ENCODE assay signal across 1 cellular context in genomic region chr20:44572551-44573500, GRCh38.
A peak's percentile ranks its signal among the peaks of the same experiment; 100 is the strongest.
TF ChIP-seq lines count a peak whose summit lies in the region.

No MANE protein-coding gene starts in this region.

TF ChIP-seq in HEK293, 187 proteins besides CTCF, POLR2A, EP300 and RAD21 (continued from another document and continues in another):
- TF ChIP-seq ZSCAN18 (tag by site-specific recombination; IDR thresholded peaks at IDR 0.05) (no peak), KLF10 (tag by site-specific recombination; IDR thresholded peaks at IDR 0.05) (no peak), ZNF18 (tag by site-specific recombination; IDR thresholded peaks at IDR 0.05) (no peak), PRDM2 (tag by site-specific recombination; IDR thresholded peaks at IDR 0.05; ENCODE audit: borderline replicate concordance) (no peak), ZNF324 (tag by site-specific recombination; IDR thresholded peaks at IDR 0.05) (no peak), ZNF791 (tag by site-specific recombination; IDR thresholded peaks at IDR 0.05) (no peak), ZNF416 (tag by site-specific recombination; IDR thresholded peaks at IDR 0.05) (no peak), ZNF202 (tag by site-specific recombination; IDR thresholded peaks at IDR 0.05; ENCODE audit: borderline replicate concordance) (no peak), KLF7 (tag by site-specific recombination; IDR thresholded peaks at IDR 0.05; ENCODE audit: borderline replicate concordance) (no peak), ZNF341 (tag by site-specific recombination; IDR thresholded peaks at IDR 0.05; ENCODE audit: low read depth) (peak; percentile 33; the same call in 1 of the 2 replicates), REST (tag by site-specific recombination; IDR thresholded peaks at IDR 0.05) (no peak), MYNN (tag by site-specific recombination; IDR thresholded peaks at IDR 0.05; ENCODE audit: borderline replicate concordance) (no peak), ZNF391 (tag by site-specific recombination; IDR thresholded peaks at IDR 0.05; ENCODE audit: borderline replicate concordance, low read depth) (no peak), ZNF302 (tag by site-specific recombination; IDR thresholded peaks at IDR 0.05; ENCODE audit: low read depth) (no peak), ZNF16 (tag by site-specific recombination; IDR thresholded peaks at IDR 0.05; ENCODE audit: low read depth) (no peak), SP7 (tag by site-specific recombination; IDR thresholded peaks at IDR 0.05) (no peak), ZNF549 (tag by site-specific recombination; IDR thresholded peaks at IDR 0.05) (no peak), ZNF510 (tag by site-specific recombination; IDR thresholded peaks at IDR 0.05; ENCODE audit: insufficient replicate concordance) (no peak), KLF17 (tag by site-specific recombination; IDR thresholded peaks at IDR 0.05) (no peak)
- TF ChIP-seq, protein P1, sequence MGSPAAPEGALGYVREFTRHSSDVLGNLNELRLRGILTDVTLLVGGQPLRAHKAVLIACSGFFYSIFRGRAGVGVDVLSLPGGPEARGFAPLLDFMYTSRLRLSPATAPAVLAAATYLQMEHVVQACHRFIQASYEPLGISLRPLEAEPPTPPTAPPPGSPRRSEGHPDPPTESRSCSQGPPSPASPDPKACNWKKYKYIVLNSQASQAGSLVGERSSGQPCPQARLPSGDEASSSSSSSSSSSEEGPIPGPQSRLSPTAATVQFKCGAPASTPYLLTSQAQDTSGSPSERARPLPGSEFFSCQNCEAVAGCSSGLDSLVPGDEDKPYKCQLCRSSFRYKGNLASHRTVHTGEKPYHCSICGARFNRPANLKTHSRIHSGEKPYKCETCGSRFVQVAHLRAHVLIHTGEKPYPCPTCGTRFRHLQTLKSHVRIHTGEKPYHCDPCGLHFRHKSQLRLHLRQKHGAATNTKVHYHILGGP (tag by site-specific recombination; IDR thresholded peaks at IDR 0.05): no peak
- TF ChIP-seq, protein P2, sequence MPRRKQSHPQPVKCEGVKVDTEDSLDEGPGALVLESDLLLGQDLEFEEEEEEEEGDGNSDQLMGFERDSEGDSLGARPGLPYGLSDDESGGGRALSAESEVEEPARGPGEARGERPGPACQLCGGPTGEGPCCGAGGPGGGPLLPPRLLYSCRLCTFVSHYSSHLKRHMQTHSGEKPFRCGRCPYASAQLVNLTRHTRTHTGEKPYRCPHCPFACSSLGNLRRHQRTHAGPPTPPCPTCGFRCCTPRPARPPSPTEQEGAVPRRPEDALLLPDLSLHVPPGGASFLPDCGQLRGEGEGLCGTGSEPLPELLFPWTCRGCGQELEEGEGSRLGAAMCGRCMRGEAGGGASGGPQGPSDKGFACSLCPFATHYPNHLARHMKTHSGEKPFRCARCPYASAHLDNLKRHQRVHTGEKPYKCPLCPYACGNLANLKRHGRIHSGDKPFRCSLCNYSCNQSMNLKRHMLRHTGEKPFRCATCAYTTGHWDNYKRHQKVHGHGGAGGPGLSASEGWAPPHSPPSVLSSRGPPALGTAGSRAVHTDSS (tag by site-specific recombination; IDR thresholded peaks at IDR 0.05): no peak
- TF ChIP-seq, protein P3, sequence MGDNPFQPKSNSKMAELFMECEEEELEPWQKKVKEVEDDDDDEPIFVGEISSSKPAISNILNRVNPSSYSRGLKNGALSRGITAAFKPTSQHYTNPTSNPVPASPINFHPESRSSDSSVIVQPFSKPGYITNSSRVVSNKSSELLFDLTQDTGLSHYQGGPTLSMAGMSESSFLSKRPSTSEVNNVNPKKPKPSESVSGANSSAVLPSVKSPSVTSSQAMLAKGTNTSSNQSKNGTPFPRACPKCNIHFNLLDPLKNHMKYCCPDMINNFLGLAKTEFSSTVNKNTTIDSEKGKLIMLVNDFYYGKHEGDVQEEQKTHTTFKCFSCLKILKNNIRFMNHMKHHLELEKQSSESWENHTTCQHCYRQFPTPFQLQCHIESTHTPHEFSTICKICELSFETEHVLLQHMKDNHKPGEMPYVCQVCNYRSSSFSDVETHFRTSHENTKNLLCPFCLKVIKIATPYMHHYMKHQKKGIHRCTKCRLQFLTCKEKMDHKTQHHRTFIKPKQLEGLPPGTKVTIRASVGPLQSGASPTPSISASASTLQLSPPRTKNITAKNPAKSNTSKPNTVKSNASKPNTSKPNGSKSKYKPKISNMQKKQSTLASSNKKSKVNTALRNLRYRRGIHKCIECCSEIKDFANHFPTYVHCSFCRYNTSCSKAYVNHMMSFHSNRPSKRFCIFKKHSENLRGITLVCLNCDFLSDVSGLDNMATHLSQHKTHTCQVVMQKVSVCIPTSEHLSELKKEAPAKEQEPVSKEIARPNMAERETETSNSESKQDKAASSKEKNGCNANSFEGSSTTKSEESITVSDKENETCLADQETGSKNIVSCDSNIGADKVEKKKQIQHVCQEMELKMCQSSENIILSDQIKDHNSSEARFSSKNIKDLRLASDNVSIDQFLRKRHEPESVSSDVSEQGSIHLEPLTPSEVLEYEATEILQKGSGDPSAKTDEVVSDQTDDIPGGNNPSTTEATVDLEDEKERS (tag by site-specific recombination; IDR thresholded peaks at IDR 0.05): no peak
- TF ChIP-seq, protein P4, sequence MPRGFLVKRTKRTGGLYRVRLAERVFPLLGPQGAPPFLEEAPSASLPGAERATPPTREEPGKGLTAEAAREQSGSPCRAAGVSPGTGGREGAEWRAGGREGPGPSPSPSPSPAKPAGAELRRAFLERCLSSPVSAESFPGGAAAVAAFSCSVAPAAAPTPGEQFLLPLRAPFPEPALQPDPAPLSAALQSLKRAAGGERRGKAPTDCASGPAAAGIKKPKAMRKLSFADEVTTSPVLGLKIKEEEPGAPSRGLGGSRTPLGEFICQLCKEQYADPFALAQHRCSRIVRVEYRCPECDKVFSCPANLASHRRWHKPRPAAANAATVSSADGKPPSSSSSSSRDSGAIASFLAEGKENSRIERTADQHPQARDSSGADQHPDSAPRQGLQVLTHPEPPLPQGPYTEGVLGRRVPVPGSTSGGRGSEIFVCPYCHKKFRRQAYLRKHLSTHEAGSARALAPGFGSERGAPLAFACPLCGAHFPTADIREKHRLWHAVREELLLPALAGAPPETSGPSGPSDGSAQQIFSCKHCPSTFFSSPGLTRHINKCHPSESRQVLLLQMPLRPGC (tag by site-specific recombination; IDR thresholded peaks at IDR 0.05): no peak
- TF ChIP-seq, protein P5, sequence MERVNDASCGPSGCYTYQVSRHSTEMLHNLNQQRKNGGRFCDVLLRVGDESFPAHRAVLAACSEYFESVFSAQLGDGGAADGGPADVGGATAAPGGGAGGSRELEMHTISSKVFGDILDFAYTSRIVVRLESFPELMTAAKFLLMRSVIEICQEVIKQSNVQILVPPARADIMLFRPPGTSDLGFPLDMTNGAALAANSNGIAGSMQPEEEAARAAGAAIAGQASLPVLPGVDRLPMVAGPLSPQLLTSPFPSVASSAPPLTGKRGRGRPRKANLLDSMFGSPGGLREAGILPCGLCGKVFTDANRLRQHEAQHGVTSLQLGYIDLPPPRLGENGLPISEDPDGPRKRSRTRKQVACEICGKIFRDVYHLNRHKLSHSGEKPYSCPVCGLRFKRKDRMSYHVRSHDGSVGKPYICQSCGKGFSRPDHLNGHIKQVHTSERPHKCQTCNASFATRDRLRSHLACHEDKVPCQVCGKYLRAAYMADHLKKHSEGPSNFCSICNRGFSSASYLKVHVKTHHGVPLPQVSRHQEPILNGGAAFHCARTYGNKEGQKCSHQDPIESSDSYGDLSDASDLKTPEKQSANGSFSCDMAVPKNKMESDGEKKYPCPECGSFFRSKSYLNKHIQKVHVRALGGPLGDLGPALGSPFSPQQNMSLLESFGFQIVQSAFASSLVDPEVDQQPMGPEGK (tag by site-specific recombination; IDR thresholded peaks at IDR 0.05): no peak
